Comparison of ENCODE assay signal across 12 cellular contexts in genomic region chr10:63204667-63205391, GRCh38.
A peak's percentile ranks its signal among the peaks of the same experiment; 100 is the strongest.
DNase-seq lines count a peak whose midpoint lies in the region; ATAC-seq, FAIRE-seq and TF ChIP-seq lines count a peak whose summit lies in the region.
"Had no signal": no experiment of that assay in that cellular context is flagged by ENCODE, and none has a peak within 500 bp of the region (broad histone marks: within the 10 kb centered on the region; RNA-seq: fewer than 3 reads in every experiment).

No MANE protein-coding gene starts in this region.

- H3K27me3 ChIP-seq in CD4-positive, alpha-beta T cell (ENCODE audit: control insufficient read depth, insufficient read depth, low read length), result no peaks in the 10 kb centered on the region
- H3K27me3 ChIP-seq in ascending aorta, result no peaks in the 10 kb centered on the region

- no peak overlapping the region for H3K27ac ChIP-seq in CD4-positive, alpha-beta T cell (ENCODE audit: low read depth, low read length)
- H3K27ac ChIP-seq in ascending aorta, result peak overlapping the region in 1 of 2 donors; percentile 22
- H3K27ac ChIP-seq: epithelial cell of prostate, HL-60 had no signal

- no peaks in the 10 kb centered on the region for H3K9me3 Mint-ChIP-seq in CD4-positive, alpha-beta T cell
- no peaks in the 10 kb centered on the region for H3K9me3 Mint-ChIP-seq in chondrocyte (ENCODE audit: low read depth)

- peaks cover 3 to 5% of the 10 kb centered on the region in 2 donors for H3K36me3 ChIP-seq in ascending aorta

- H3K4me1 ChIP-seq in ascending aorta, result peaks cover 5 to 27% of the 10 kb centered on the region in 2 donors

- no peaks in the 10 kb centered on the region for H3K27me3 Mint-ChIP-seq in CD4-positive, alpha-beta T cell
- no peaks in the 10 kb centered on the region for H3K27me3 Mint-ChIP-seq in chondrocyte (ENCODE audit: low read depth)

- CTCF ChIA-PET in CD4-positive, alpha-beta T cell (lab: Charles Lee), result interaction anchor here (1.0 kb wide), 1 partner anchor 515 kb away, joined by 3 read pairs; no protein-coding TSS in a partner anchor

- no peak overlapping the region for H3K27ac Mint-ChIP-seq in CD4-positive, alpha-beta T cell
- H3K27ac Mint-ChIP-seq in chondrocyte (ENCODE audit: unreplicated experiment), result peak overlapping the region; percentile 28

- no peaks in the 10 kb centered on the region for H3K9me3 ChIP-seq in CD4-positive, alpha-beta T cell (ENCODE audit: control insufficient read depth, low read length)
- H3K9me3 ChIP-seq in ascending aorta, result no peaks in the 10 kb centered on the region

- DNase-seq in CD4-positive, alpha-beta T cell, result no peak
- DNase-seq in GM19239 (ENCODE audit: insufficient read length, low spot score) (no peak), chondrocyte (ENCODE audit: low spot score) (no peak), ascending aorta (ENCODE audit: low spot score in 2 of 2) (no peak), HuH-7.5 (ENCODE audit: low spot score) (no peak), HUDEP-2 (lab: John Stamatoyannopoulos, UW; ENCODE audit: unreplicated experiment in 76 of 76) (no peak)
- DNase-seq: activated CD8-positive, alpha-beta memory T cell treated with anti-CD3 and anti-CD28 coated beads for 24 hours; NCI-H526 treated with DMSO at 0.1 percent for 48 hours had no signal

- H3K36me3 Mint-ChIP-seq in CD4-positive, alpha-beta T cell (ENCODE audit: low read depth), result peaks cover 82% of the 10 kb centered on the region
- H3K36me3 Mint-ChIP-seq in chondrocyte (ENCODE audit: low read depth), result peaks cover 18% of the 10 kb centered on the region

- intact Hi-C loops in CD4-positive, alpha-beta T cell (cut with DNase I, micrococcal nuclease), result loop anchor here in 1 of 2 experiments (5.0 kb wide), 1 partner anchor 307 kb away; no protein-coding TSS in a partner anchor
- intact Hi-C loops in ascending aorta (cut with DNase I), result loop anchor here (5.0 kb wide), 1 partner anchor 317 kb away; the partner anchor contains the start of gene REEP3

- H3K4me3 ChIP-seq in ascending aorta, result no peak overlapping the region

- POLR2A ChIA-PET in CD4-positive, alpha-beta T cell (lab: Charles Lee), result interaction anchor here (0.7 kb wide), 1 partner anchor 516 kb away, joined by 4 read pairs; no protein-coding TSS in a partner anchor

- peaks cover 58% of the 10 kb centered on the region for H3K4me1 Mint-ChIP-seq in CD4-positive, alpha-beta T cell (ENCODE audit: low read depth)
- peaks cover 58% of the 10 kb centered on the region for H3K4me1 Mint-ChIP-seq in chondrocyte (ENCODE audit: low read depth)

- peak; percentile 95 for FAIRE-seq in GM19239 (lab: Jason Lieb, UNC)

- TF ChIP-seq CTCF in CD4-positive, alpha-beta T cell (IDR thresholded peaks at IDR 0.05), result no peak
- TF ChIP-seq CTCF in chondrocyte (IDR thresholded peaks at IDR 0.05) (no peak), ascending aorta (IDR thresholded peaks at IDR 0.05) (no peak)

- no peak for ATAC-seq in CD4-positive, alpha-beta T cell (ENCODE audit: poor library complexity)
- ATAC-seq in HG03196 (IDR thresholded peaks at IDR 0.05; ENCODE audit: unreplicated experiment), result peak; percentile 48
- ATAC-seq in HG03139 (IDR thresholded peaks at IDR 0.05; ENCODE audit: unreplicated experiment), result no peak

- peak overlapping the region; percentile 69 for H3K4me3 Mint-ChIP-seq in CD4-positive, alpha-beta T cell
- H3K4me3 Mint-ChIP-seq in chondrocyte (ENCODE audit: unreplicated experiment), result no peak overlapping the region
